ENCODE assay signal across 9 cellular contexts in genomic region chr3:194689493-194689901, GRCh38. TPM values are rescaled to one million over a fixed set of nuclear protein-coding genes. Genes with fewer than 3 reads are reported as not detected.
DNase-seq lines count a peak whose midpoint lies in the region; ATAC-seq and TF ChIP-seq lines count a peak whose summit lies in the region.
"Had no signal": no experiment of that assay in that cellular context is flagged by ENCODE, and none has a peak within 500 bp of the region (broad histone marks: within the 10 kb centered on the region; RNA-seq: fewer than 3 reads in every experiment).

No MANE protein-coding gene starts in this region.

- ATAC-seq in gastroesophageal sphincter, result no peak
- no peak for ATAC-seq in GM21723 (IDR thresholded peaks at IDR 0.05; ENCODE audit: unreplicated experiment)
- no peak for ATAC-seq in HG03520 (IDR thresholded peaks at IDR 0.05; ENCODE audit: unreplicated experiment)

- WGBS in gastroesophageal sphincter (ENCODE audit: low coverage in 1 of 2), 2 donors, result 55 to 62% methylated on average over 7 to 9 of the region's 9 CpGs
- WGBS in stomach, 5 donors, result 46 to 70% (median 58%) methylated on average over 9 of the region's 9 CpGs

- TF ChIP-seq CTCF in gastroesophageal sphincter (IDR thresholded peaks at IDR 0.05) (no peak), stomach (IDR thresholded peaks at IDR 0.05) (no peak)

- TF ChIP-seq POLR2A in gastroesophageal sphincter (IDR thresholded peaks at IDR 0.05), result no peak
- TF ChIP-seq POLR2A in stomach (IDR thresholded peaks at IDR 0.05), result no peak

- H3K27ac ChIP-seq in gastroesophageal sphincter, result peak overlapping the region in 3 of 4 donors; percentile 86 to 87 (median 86)
- H3K27ac ChIP-seq in stomach, result peak overlapping the region in 4 of 5 donors; percentile 38 to 88 (median 66)
- H3K27ac ChIP-seq in caudate nucleus (ENCODE audit: low read depth, low read length), result no peak overlapping the region

- no peaks in the 10 kb centered on the region for H3K9me3 ChIP-seq in gastroesophageal sphincter
- no peaks in the 10 kb centered on the region for H3K9me3 ChIP-seq in stomach

- H3K27me3 ChIP-seq in gastroesophageal sphincter, result no peaks in the 10 kb centered on the region
- peaks cover 0 to 29% (median 7%) of the 10 kb centered on the region in 3 donors for H3K27me3 ChIP-seq in stomach

- H3K4me3 ChIP-seq in gastroesophageal sphincter, result peak overlapping the region in 1 of 2 donors; percentile 76
- H3K4me3 ChIP-seq in stomach, result peak overlapping the region in 1 of 4 donors; percentile 86

- H3K4me1 ChIP-seq in gastroesophageal sphincter (peaks cover 0 to 54% (median 17%) of the 10 kb centered on the region in 3 donors), stomach (peaks cover 34 to 60% (median 47%) of the 10 kb centered on the region in 4 donors)

- H3K36me3 ChIP-seq in gastroesophageal sphincter, result no peaks in the 10 kb centered on the region
- H3K36me3 ChIP-seq in stomach, result no peaks in the 10 kb centered on the region

- TF ChIP-seq EP300 in gastroesophageal sphincter (IDR thresholded peaks at IDR 0.05), result no peak
- no peak for TF ChIP-seq EP300 in stomach (IDR thresholded peaks at IDR 0.05)

- intact Hi-C loops in stomach (cut with DNase I; ENCODE audit: low total_unique reads), result no loop called here

- DNase-seq in activated CD8-positive, alpha-beta memory T cell treated with anti-CD3 and anti-CD28 coated beads, Interleukin-2, amount 50 U/mL, for 4 hours, result peak; percentile 22
- no peak for DNase-seq in activated CD8-positive, alpha-beta memory T cell treated with anti-CD3 and anti-CD28 coated beads, Interleukin-2, amount 50 U/mL, for 48 hours
- peak; percentile 59 for DNase-seq in RPMI7951 (ENCODE audit: low read depth)
- DNase-seq in stomach, result peak; percentile 24
- DNase-seq in caudate nucleus (lab: John Stamatoyannopoulos, UW), result no peak
- DNase-seq: activated CD4-positive, alpha-beta T cell treated with anti-CD3 and anti-CD28 coated beads for 4 hours had no signal

RNA-seq across cellular contexts. Expression of gene FAM43A, which starts 3.8 kb away (rescaled TPM):
- total RNA-seq in RPMI7951 (2014; rRNA removed; shearing (Covaris generic)), result 1.8 and 3.5 TPM in 2 replicates
- total RNA-seq in gastroesophageal sphincter (10 to 100 TPM; 15.9 to 36.3 (median 23.8) TPM), stomach (10 to 100 TPM in 2 of 5 donors, 1 to 10 TPM in 3; 1.3 to 42.0 (median 6.4) TPM)
- 1 to 10 TPM; 2.7 to 5.4 (median 3.0) TPM for polyA plus RNA-seq in stomach

RNA-seq across cellular contexts. Expression of gene LSG1, which starts 17.5 kb away (rescaled TPM):
- total RNA-seq in RPMI7951 (2014; rRNA removed; shearing (Covaris generic)), result 55.0 and 63.1 TPM in 2 replicates
- total RNA-seq in gastroesophageal sphincter (10 to 100 TPM; 23.0 to 30.3 (median 28.3) TPM), stomach (100 to 1,000 TPM in 2 of 5 donors, 10 to 100 TPM in 3; 18.7 to 240 (median 76.6) TPM)
- polyA plus RNA-seq in stomach, result 10 to 100 TPM in 1 of 3 donors, 1 to 10 TPM in 2; 7.2 to 14.2 (median 7.3) TPM

RNA-seq across cellular contexts. Expression of gene TMEM44, which starts 56.3 kb away (rescaled TPM):
- total RNA-seq in RPMI7951 (2014; rRNA removed; shearing (Covaris generic)), result 13.8 and 19.0 TPM in 2 replicates
- total RNA-seq in gastroesophageal sphincter, result 1 to 10 TPM; 4.4 to 8.8 (median 7.4) TPM
- 100 to 1,000 TPM in 1 of 5 donors, 10 to 100 TPM in 2, 1 to 10 TPM in 1, not detected in 1; 9.4 to 352 (median 16.3) TPM for total RNA-seq in stomach
- polyA plus RNA-seq in stomach, result 1 to 10 TPM; 4.4 to 9.1 (median 6.1) TPM

Comparison
In these comparisons a context has a peak if more than half of its experiments do, and no peak if none do; other contexts are left out.
1. DNase-seq: peak in activated CD8-positive, alpha-beta memory T cell treated with anti-CD3 and anti-CD28 coated beads, Interleukin-2, amount 50 U/mL, for 4 hours (single experiment), RPMI7951 (single experiment) and stomach (single experiment); none in activated CD8-positive, alpha-beta memory T cell treated with anti-CD3 and anti-CD28 coated beads, Interleukin-2, amount 50 U/mL, for 48 hours (single experiment) and caudate nucleus (0 of 61).